In the genomic region with DNA sequence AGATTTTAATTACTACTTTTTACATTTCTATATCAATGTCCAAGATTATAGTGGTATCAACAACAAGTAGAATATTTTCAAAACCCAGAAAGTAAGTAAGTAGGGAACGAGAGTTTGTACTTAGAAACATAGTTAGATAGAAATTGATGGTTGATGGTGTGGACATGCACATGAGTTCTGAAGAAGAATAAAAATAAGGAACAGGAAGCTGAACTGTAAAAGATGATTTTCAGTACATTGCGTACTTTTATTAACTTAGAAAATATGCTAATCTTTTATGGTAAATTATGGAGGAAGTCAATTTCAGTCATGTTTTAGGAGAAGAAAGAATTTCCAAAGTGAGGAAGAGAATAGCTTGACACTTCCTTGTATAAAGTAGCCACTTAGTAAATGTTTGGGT, we compare ENCODE assay signal across 1 cellular context.
TF ChIP-seq lines count a peak whose summit lies in the region.

No MANE protein-coding gene starts in this region.

TF ChIP-seq in WTC11, 78 proteins besides CTCF, POLR2A, EP300 and RAD21 (continued from another document):
- TF ChIP-seq ARID4B (CRISPR knock-in tag; IDR thresholded peaks at IDR 0.05; ENCODE audit: borderline replicate concordance): no peak
- no peak for TF ChIP-seq ZNF317 (CRISPR knock-in tag; IDR thresholded peaks at IDR 0.05; ENCODE audit: borderline replicate concordance, low read depth)
- TF ChIP-seq ELF4 (CRISPR knock-in tag; IDR thresholded peaks at IDR 0.05; ENCODE audit: low read depth): no peak
